ENCODE assay signal across 7 cellular contexts in the genomic region with DNA sequence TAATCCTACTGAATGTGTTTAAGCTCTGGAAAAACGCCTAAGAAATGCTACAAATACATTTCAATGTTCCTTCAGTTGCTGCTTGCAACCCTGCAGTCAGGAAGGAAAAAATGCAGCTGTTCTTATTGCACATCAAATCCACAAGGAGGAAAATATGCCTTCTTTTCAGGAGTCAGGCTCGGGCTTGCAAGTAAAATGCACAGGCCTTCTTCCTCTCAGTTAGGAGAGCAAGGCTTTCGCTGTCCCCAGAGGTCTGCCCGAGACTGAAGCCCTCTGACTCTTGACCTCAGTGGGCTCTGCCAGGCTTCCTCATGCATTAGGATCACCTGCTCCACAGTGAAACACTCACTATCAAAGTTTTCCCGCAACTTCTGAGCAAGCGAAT.
DNase-seq lines count a peak whose midpoint lies in the region; ATAC-seq and TF ChIP-seq lines count a peak whose summit lies in the region.

No MANE protein-coding gene starts in this region.

- DNase-seq in HCEC 1CT (peak; percentile 68), SW480 (ENCODE audit: low spot score) (peak; percentile 30), foreskin melanocyte (peak; percentile 22), retinal pigment epithelial cell (ENCODE audit: low read depth) (no peak), cerebellar nuclear complex (lab: John Stamatoyannopoulos, UW) (no peak)

- no peak for ATAC-seq in GM19035 (IDR thresholded peaks at IDR 0.05; ENCODE audit: unreplicated experiment)
- no peak for ATAC-seq in HG03025 (IDR thresholded peaks at IDR 0.05; ENCODE audit: low FRiP score, unreplicated experiment)

- peak overlapping the region; percentile 53 for H3K4me3 ChIP-seq in retinal pigment epithelial cell (ENCODE audit: low read length)

- TF ChIP-seq CTCF in retinal pigment epithelial cell (conservative IDR thresholded peaks at IDR 0.05; ENCODE audit: low read depth, low read length), result no peak

Comparison
In these comparisons a context has a peak if more than half of its experiments do, and no peak if none do; other contexts are left out.
1. DNase-seq: peak in HCEC 1CT (single experiment), SW480 (single experiment) and foreskin melanocyte (single experiment); none in retinal pigment epithelial cell (single experiment) and cerebellar nuclear complex (0 of 2).